2 cellular contexts compared by ENCODE assay signal in the genomic region with DNA sequence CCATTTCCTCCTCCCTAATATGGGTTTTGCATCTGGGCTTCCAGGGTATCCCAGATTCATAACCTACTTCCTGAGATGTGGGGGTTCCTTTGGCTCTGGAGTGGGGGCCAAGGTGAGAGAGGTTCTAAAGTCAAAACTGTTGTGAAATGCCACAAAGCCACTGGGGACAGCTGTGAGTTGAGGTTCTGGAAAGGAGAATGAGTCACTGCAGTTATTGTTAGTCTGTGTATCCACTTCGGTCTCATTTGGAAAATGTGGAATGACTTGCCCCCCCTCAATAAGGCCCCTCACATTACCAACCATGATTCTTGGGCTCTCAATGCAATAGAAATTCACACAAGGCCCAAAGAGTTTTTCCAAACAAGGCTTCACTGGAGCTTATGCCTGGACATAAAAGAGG.
TF ChIP-seq lines count a peak whose summit lies in the region.

No MANE protein-coding gene starts in this region.

TF ChIP-seq in K562, 482 proteins besides CTCF, POLR2A, EP300 and RAD21 (continued from another document):
- TF ChIP-seq, protein P1, sequence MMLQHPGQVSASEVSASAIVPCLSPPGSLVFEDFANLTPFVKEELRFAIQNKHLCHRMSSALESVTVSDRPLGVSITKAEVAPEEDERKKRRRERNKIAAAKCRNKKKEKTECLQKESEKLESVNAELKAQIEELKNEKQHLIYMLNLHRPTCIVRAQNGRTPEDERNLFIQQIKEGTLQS (IDR thresholded peaks at IDR 0.05) = peak; percentile 33; the same call in 1 of the 2 replicates
- TF ChIP-seq, protein P1 (CRISPR knock-in tag; conservative IDR thresholded peaks at IDR 0.05) = no peak
- no peak for TF ChIP-seq RFX1 (IDR thresholded peaks at IDR 0.05)
- peak; percentile 38; the same call in 1 of the 2 replicates for TF ChIP-seq JUND (IDR thresholded peaks at IDR 0.05; ENCODE audit: borderline replicate concordance, low read depth, low read length)
- peak; percentile 42; the same call in 1 of the 3 replicates for TF ChIP-seq JUND (tag; IDR thresholded peaks at IDR 0.05; ENCODE audit: borderline replicate concordance, low read depth, low read length)
- peak; percentile 30; the same call in 1 of the 2 replicates for TF ChIP-seq CEBPG (CRISPR knock-in tag; IDR thresholded peaks at IDR 0.05)
- peak in 1 of 2 experiments; percentile 32; a peak in 1 of 4 replicates for TF ChIP-seq CEBPG (tag; conservative IDR thresholded peaks at IDR 0.05 in 1 of 2, IDR thresholded peaks at IDR 0.05 in 1 of 2)
- TF ChIP-seq CEBPB (tag; IDR thresholded peaks at IDR 0.05) = 0 out of 2 replicates have a peak, but pooled peaks have one; percentile 35
- TF ChIP-seq, protein P2, sequence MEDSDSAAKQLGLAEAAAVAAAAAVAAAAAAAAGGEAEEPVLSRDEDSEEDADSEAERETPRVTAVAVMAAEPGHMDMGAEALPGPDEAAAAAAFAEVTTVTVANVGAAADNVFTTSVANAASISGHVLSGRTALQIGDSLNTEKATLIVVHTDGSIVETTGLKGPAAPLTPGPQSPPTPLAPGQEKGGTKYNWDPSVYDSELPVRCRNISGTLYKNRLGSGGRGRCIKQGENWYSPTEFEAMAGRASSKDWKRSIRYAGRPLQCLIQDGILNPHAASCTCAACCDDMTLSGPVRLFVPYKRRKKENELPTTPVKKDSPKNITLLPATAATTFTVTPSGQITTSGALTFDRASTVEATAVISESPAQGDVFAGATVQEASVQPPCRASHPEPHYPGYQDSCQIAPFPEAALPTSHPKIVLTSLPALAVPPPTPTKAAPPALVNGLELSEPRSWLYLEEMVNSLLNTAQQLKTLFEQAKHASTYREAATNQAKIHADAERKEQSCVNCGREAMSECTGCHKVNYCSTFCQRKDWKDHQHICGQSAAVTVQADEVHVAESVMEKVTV (CRISPR knock-in tag; IDR thresholded peaks at IDR 0.05) = no peak
- TF ChIP-seq, protein P3, sequence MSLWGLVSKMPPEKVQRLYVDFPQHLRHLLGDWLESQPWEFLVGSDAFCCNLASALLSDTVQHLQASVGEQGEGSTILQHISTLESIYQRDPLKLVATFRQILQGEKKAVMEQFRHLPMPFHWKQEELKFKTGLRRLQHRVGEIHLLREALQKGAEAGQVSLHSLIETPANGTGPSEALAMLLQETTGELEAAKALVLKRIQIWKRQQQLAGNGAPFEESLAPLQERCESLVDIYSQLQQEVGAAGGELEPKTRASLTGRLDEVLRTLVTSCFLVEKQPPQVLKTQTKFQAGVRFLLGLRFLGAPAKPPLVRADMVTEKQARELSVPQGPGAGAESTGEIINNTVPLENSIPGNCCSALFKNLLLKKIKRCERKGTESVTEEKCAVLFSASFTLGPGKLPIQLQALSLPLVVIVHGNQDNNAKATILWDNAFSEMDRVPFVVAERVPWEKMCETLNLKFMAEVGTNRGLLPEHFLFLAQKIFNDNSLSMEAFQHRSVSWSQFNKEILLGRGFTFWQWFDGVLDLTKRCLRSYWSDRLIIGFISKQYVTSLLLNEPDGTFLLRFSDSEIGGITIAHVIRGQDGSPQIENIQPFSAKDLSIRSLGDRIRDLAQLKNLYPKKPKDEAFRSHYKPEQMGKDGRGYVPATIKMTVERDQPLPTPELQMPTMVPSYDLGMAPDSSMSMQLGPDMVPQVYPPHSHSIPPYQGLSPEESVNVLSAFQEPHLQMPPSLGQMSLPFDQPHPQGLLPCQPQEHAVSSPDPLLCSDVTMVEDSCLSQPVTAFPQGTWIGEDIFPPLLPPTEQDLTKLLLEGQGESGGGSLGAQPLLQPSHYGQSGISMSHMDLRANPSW (CRISPR knock-in tag; IDR thresholded peaks at IDR 0.05) = no peak
- TF ChIP-seq FOSL1 (tag; conservative IDR thresholded peaks at IDR 0.05) = peak; percentile 65
- TF ChIP-seq POLR2B (IDR thresholded peaks at IDR 0.05; ENCODE audit: low read depth, partially characterized antibody) = no peak

TF ChIP-seq in liver, 16 proteins besides CTCF, POLR2A, EP300 and RAD21:
- TF ChIP-seq, protein P4, sequence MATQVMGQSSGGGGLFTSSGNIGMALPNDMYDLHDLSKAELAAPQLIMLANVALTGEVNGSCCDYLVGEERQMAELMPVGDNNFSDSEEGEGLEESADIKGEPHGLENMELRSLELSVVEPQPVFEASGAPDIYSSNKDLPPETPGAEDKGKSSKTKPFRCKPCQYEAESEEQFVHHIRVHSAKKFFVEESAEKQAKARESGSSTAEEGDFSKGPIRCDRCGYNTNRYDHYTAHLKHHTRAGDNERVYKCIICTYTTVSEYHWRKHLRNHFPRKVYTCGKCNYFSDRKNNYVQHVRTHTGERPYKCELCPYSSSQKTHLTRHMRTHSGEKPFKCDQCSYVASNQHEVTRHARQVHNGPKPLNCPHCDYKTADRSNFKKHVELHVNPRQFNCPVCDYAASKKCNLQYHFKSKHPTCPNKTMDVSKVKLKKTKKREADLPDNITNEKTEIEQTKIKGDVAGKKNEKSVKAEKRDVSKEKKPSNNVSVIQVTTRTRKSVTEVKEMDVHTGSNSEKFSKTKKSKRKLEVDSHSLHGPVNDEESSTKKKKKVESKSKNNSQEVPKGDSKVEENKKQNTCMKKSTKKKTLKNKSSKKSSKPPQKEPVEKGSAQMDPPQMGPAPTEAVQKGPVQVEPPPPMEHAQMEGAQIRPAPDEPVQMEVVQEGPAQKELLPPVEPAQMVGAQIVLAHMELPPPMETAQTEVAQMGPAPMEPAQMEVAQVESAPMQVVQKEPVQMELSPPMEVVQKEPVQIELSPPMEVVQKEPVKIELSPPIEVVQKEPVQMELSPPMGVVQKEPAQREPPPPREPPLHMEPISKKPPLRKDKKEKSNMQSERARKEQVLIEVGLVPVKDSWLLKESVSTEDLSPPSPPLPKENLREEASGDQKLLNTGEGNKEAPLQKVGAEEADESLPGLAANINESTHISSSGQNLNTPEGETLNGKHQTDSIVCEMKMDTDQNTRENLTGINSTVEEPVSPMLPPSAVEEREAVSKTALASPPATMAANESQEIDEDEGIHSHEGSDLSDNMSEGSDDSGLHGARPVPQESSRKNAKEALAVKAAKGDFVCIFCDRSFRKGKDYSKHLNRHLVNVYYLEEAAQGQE (IDR thresholded peaks at IDR 0.05) = no peak
- peak; percentile 35 to 36 for TF ChIP-seq JUND (IDR thresholded peaks at IDR 0.05)
